In the genomic region with DNA sequence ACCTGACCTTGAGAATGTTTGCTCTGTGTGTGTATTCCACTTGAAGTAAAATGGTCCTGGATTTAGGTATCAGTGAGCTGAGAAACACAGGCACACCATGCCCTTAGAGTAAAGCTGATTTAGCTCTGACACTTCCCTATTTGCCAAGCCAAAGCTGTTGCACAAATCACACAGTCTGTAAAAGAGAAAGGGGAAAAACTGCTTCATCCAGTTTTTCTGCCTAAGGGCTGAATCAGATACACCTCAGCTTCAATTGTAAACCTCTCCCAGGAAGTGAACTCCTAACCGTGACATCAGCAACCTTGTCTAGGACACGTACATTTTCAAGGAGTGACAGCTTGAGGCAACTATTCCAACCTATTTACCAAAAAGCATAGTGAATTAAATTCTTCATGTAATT, we compare ENCODE assay signal across 13 cellular contexts.
A peak's percentile ranks its signal among the peaks of the same experiment; 100 is the strongest.
DNase-seq lines count a peak whose midpoint lies in the region; ATAC-seq and TF ChIP-seq lines count a peak whose summit lies in the region.
"Had no signal": no experiment of that assay in that cellular context is flagged by ENCODE, and none has a peak within 500 bp of the region (broad histone marks: within the 10 kb centered on the region; RNA-seq: fewer than 3 reads in every experiment).

No MANE protein-coding gene starts in this region.

- H3K9me3 ChIP-seq in breast epithelium, result no peaks in the 10 kb centered on the region

- H3K27ac ChIP-seq in breast epithelium (peak overlapping the region; percentile 68 to 90), substantia nigra (ENCODE audit: low read depth, low read length, poor library complexity, severe bottlenecking) (no peak overlapping the region)

- H3K4me3 Mint-ChIP-seq in activated T-helper 2 cell treated with anti-CD3 and anti-CD28 coated beads, Interferon-gamma antibody, Interleukin-2, Interleukin-4, amounts not matched to agents 10 μg/mL and 5 μg/mL and 100 μg/mL, durations not matched to agents 14 hours and 24 hours and 36 hours (ENCODE audit: low read depth), result no peak overlapping the region
- H3K4me3 Mint-ChIP-seq: activated CD4-positive, alpha-beta T cell treated with anti-CD3 and anti-CD28 coated beads, Interleukin-2, amount 10 ng/mL, durations not matched to agents 7 days and 5 days; activated naive CD4-positive, alpha-beta T cell treated with anti-CD3 and anti-CD28 coated beads, Interleukin-2, amount 50 U/mL, for 24 hours; nephron had no signal

- H3K27ac Mint-ChIP-seq in activated T-helper 2 cell treated with anti-CD3 and anti-CD28 coated beads, Interferon-gamma antibody, Interleukin-2, Interleukin-4, amounts not matched to agents 10 μg/mL and 5 μg/mL and 100 μg/mL, durations not matched to agents 14 hours and 24 hours and 36 hours, result no peak overlapping the region
- H3K27ac Mint-ChIP-seq: activated CD4-positive, alpha-beta T cell treated with anti-CD3 and anti-CD28 coated beads, Interleukin-2, amount 10 ng/mL, durations not matched to agents 7 days and 5 days; activated naive CD4-positive, alpha-beta T cell treated with anti-CD3 and anti-CD28 coated beads, Interleukin-2, amount 50 U/mL, for 24 hours had no signal

- no peaks in the 10 kb centered on the region for H3K9me3 Mint-ChIP-seq in activated T-helper 2 cell treated with anti-CD3 and anti-CD28 coated beads, Interferon-gamma antibody, Interleukin-2, Interleukin-4, amounts not matched to agents 10 μg/mL and 5 μg/mL and 100 μg/mL, durations not matched to agents 14 hours and 24 hours and 36 hours
- H3K9me3 Mint-ChIP-seq: activated CD4-positive, alpha-beta T cell treated with anti-CD3 and anti-CD28 coated beads, Interleukin-2, amount 10 ng/mL, durations not matched to agents 7 days and 5 days; activated naive CD4-positive, alpha-beta T cell treated with anti-CD3 and anti-CD28 coated beads, Interleukin-2, amount 50 U/mL, for 24 hours; nephron had no signal

- peak; percentile 96 for DNase-seq in DMS53 treated with DMSO at 0.1 percent for 48 hours (lab: John Stamatoyannopoulos, UW; ENCODE audit: unreplicated experiment)
- peak; percentile 69 for DNase-seq in NCI-H2196 (lab: John Stamatoyannopoulos, UW; ENCODE audit: unreplicated experiment)
- peak in 1 of 2 donors; percentile 52 for DNase-seq in breast epithelium (ENCODE audit: low spot score in 2 of 2)
- peak; percentile 60 for DNase-seq in mucosa of gallbladder (ENCODE audit: low spot score)
- no peak for DNase-seq in substantia nigra (lab: John Stamatoyannopoulos, UW)
- no peak for DNase-seq in activated T-helper 2 cell treated with anti-CD3 and anti-CD28 coated beads, Interferon-gamma antibody, Interleukin-2, Interleukin-4, amounts not matched to agents 10 μg/mL and 5 μg/mL and 100 μg/mL, durations not matched to agents 14 hours and 24 hours and 36 hours (ENCODE audit: low spot score)
- no peak for DNase-seq in stimulated activated CD4-positive, alpha-beta T cell treated with anti-CD3 and anti-CD28 coated beads, Interleukin-2, amount 100 ng/mL, for 24 hours
- DNase-seq: activated CD4-positive, alpha-beta T cell treated with anti-CD3 and anti-CD28 coated beads, Interleukin-2, amount 10 ng/mL, durations not matched to agents 7 days and 5 days; NCI-H1092 treated with DMSO at 0.1 percent for 48 hours; SHP77 had no signal

- no peak overlapping the region for H3K4me3 ChIP-seq in breast epithelium

- intact Hi-C loops in breast epithelium (cut with DNase I; ENCODE audit: low total_unique reads), result no loop called here
- intact Hi-C loops in activated T-helper 2 cell treated with anti-CD3 and anti-CD28 coated beads, Interferon-gamma antibody, Interleukin-2, Interleukin-4, amounts not matched to agents 10 μg/mL and 5 μg/mL and 100 μg/mL, durations not matched to agents 14 hours and 24 hours and 36 hours (cut with micrococcal nuclease), result no loop called here

- ATAC-seq in GM21381 (IDR thresholded peaks at IDR 0.05; ENCODE audit: unreplicated experiment), result no peak

- no peaks in the 10 kb centered on the region for H3K4me1 ChIP-seq in breast epithelium

- no peaks in the 10 kb centered on the region for H3K4me1 Mint-ChIP-seq in activated T-helper 2 cell treated with anti-CD3 and anti-CD28 coated beads, Interferon-gamma antibody, Interleukin-2, Interleukin-4, amounts not matched to agents 10 μg/mL and 5 μg/mL and 100 μg/mL, durations not matched to agents 14 hours and 24 hours and 36 hours (ENCODE audit: low read depth)
- H3K4me1 Mint-ChIP-seq: activated CD4-positive, alpha-beta T cell treated with anti-CD3 and anti-CD28 coated beads, Interleukin-2, amount 10 ng/mL, durations not matched to agents 7 days and 5 days; activated naive CD4-positive, alpha-beta T cell treated with anti-CD3 and anti-CD28 coated beads, Interleukin-2, amount 50 U/mL, for 24 hours; nephron had no signal

- no peak for TF ChIP-seq POLR2A in breast epithelium (IDR thresholded peaks at IDR 0.05)

- TF ChIP-seq CTCF in breast epithelium (IDR thresholded peaks at IDR 0.05), result no peak

- no peaks in the 10 kb centered on the region for H3K36me3 ChIP-seq in breast epithelium

- no peaks in the 10 kb centered on the region for H3K36me3 Mint-ChIP-seq in activated T-helper 2 cell treated with anti-CD3 and anti-CD28 coated beads, Interferon-gamma antibody, Interleukin-2, Interleukin-4, amounts not matched to agents 10 μg/mL and 5 μg/mL and 100 μg/mL, durations not matched to agents 14 hours and 24 hours and 36 hours (ENCODE audit: low read depth)
- H3K36me3 Mint-ChIP-seq: activated naive CD4-positive, alpha-beta T cell treated with anti-CD3 and anti-CD28 coated beads, Interleukin-2, amount 50 U/mL, for 24 hours had no signal

- H3K27me3 ChIP-seq in breast epithelium, result no peaks in the 10 kb centered on the region

- H3K27me3 Mint-ChIP-seq in activated T-helper 2 cell treated with anti-CD3 and anti-CD28 coated beads, Interferon-gamma antibody, Interleukin-2, Interleukin-4, amounts not matched to agents 10 μg/mL and 5 μg/mL and 100 μg/mL, durations not matched to agents 14 hours and 24 hours and 36 hours (ENCODE audit: low read depth), result no peaks in the 10 kb centered on the region
- H3K27me3 Mint-ChIP-seq: activated CD4-positive, alpha-beta T cell treated with anti-CD3 and anti-CD28 coated beads, Interleukin-2, amount 10 ng/mL, durations not matched to agents 7 days and 5 days had no signal

Comparison
In these comparisons a context has a peak if more than half of its experiments do, and no peak if none do; other contexts are left out.
1. DNase-seq: peak in DMS53 treated with DMSO at 0.1 percent for 48 hours (single experiment), NCI-H2196 (single experiment) and mucosa of gallbladder (single experiment); none in substantia nigra (0 of 49), activated T-helper 2 cell treated with anti-CD3 and anti-CD28 coated beads, Interferon-gamma antibody, Interleukin-2, Interleukin-4, amounts not matched to agents 10 μg/mL and 5 μg/mL and 100 μg/mL, durations not matched to agents 14 hours and 24 hours and 36 hours (single experiment) and stimulated activated CD4-positive, alpha-beta T cell treated with anti-CD3 and anti-CD28 coated beads, Interleukin-2, amount 100 ng/mL, for 24 hours (0 of 2).